1 cellular context compared by ENCODE assay signal in genomic region chr17:65130829-65131228, GRCh38.
TF ChIP-seq lines count a peak whose summit lies in the region.

No MANE protein-coding gene starts in this region.

TF ChIP-seq in H1, 55 proteins besides CTCF, POLR2A, EP300 and RAD21:
- TF ChIP-seq CREB1 (IDR thresholded peaks at IDR 0.05) (no peak), EZH2 (IDR thresholded peaks at IDR 0.05; ENCODE audit: low read depth, low read length, severe bottlenecking) (no peak), GTF2F1 (IDR thresholded peaks at IDR 0.05; ENCODE audit: borderline replicate concordance, low read depth, low read length) (no peak), TEAD4 (IDR thresholded peaks at IDR 0.05; ENCODE audit: low read depth, low read length) (no peak), JUND (IDR thresholded peaks at IDR 0.05; ENCODE audit: low read length) (no peak), FOSL1 (IDR thresholded peaks at IDR 0.05; ENCODE audit: insufficient read depth, low read depth, low read length) (no peak), SAP30 (IDR thresholded peaks at IDR 0.05; ENCODE audit: insufficient read depth, insufficient replicate concordance, low read length) (no peak)
TF ChIP-seq in H1: peak in this region for 0.
